Comparison of ENCODE assay signal across 23 cellular contexts in genomic region chr15:78836333-78836732, GRCh38.
"Had no signal": no experiment of that assay in that cellular context is flagged by ENCODE, and none has a peak within 500 bp of the region (broad histone marks: within the 10 kb centered on the region; RNA-seq: fewer than 3 reads in every experiment).

No MANE protein-coding gene starts in this region.

- H3K27ac Mint-ChIP-seq: mesothelial cell of epicardium had no signal

- H3K4me1 ChIP-seq: foreskin keratinocyte, left lung, lower lobe of right lung had no signal

- H3K4me1 Mint-ChIP-seq: mesothelial cell of epicardium had no signal

- H3K9me3 ChIP-seq: esophagus muscularis mucosa, gastroesophageal sphincter, heart left ventricle, left lung, lower lobe of right lung, mucosa of descending colon had no signal

- H3K4me3 ChIP-seq: coronary artery, dorsolateral prefrontal cortex, esophagus muscularis mucosa, gastroesophageal sphincter, heart left ventricle, hepatocyte, left lung, lower lobe of right lung, mucosa of descending colon had no signal

- FAIRE-seq: colon, endothelial cell of umbilical vein, frontal cortex, islet of Langerhans, keratinocyte had no signal

- DNase-seq: dermis blood vessel endothelial cell; dorsolateral prefrontal cortex; effector CD4-positive, alpha-beta T cell; effector memory CD4-positive, alpha-beta T cell; foreskin keratinocyte; heart left ventricle; hypothalamus; left cardiac atrium; left lung; left ventricle myocardium superior; lower lobe of right lung; mesenchymal stem cell; mucosa of descending colon had no signal

- ATAC-seq: foreskin keratinocyte, gastroesophageal sphincter, heart left ventricle, left cardiac atrium, left lung, left ventricle myocardium superior, lower lobe of right lung, mucosa of descending colon had no signal

- H3K36me3 Mint-ChIP-seq: mesothelial cell of epicardium had no signal

- H3K4me2 ChIP-seq: hepatocyte had no signal

- H3K4me3 Mint-ChIP-seq: mesothelial cell of epicardium had no signal

- H3K27ac ChIP-seq: coronary artery, dorsolateral prefrontal cortex, esophagus muscularis mucosa, foreskin keratinocyte, gastroesophageal sphincter, heart left ventricle, hepatocyte, left lung, lower lobe of right lung had no signal

- H3K9me3 Mint-ChIP-seq: mesothelial cell of epicardium had no signal
